In genomic region chr17:7403043-7403901, GRCh38 we compare ENCODE assay signal across 8 cellular contexts. TPM values are rescaled to one million over a fixed set of nuclear protein-coding genes. Genes with fewer than 3 reads are reported as not detected.
DNase-seq lines count a peak whose midpoint lies in the region; ATAC-seq, FAIRE-seq and TF ChIP-seq lines count a peak whose summit lies in the region.

No MANE protein-coding gene starts in this region.

- H2AFZ ChIP-seq in Loucy (ENCODE audit: low read length), result peak overlapping the region; percentile 86

- H3K36me3 ChIP-seq in GM06990 (ENCODE audit: control insufficient read depth, insufficient read depth, low read length) (no peaks in the 10 kb centered on the region), Loucy (ENCODE audit: insufficient read depth, low read length) (no peaks in the 10 kb centered on the region), pancreas (no peaks in the 10 kb centered on the region)

- DNase-seq in GM06990 (ENCODE audit: extremely low read depth, insufficient read length) (no peak), glomerular visceral epithelial cell (ENCODE audit: extremely low spot score) (peak; percentile 77), pancreas (peak in 5 of 6 donors; percentile 50 to 77 (median 66)), GM20000 (ENCODE audit: low spot score) (no peak)
- peak; percentile 38 for DNase-seq in activated CD8-positive, alpha-beta memory T cell treated with anti-CD3 and anti-CD28 coated beads, Interleukin-2, amount 50 U/mL, for 4 hours

- peak overlapping the region; percentile 80 for H3K9ac ChIP-seq in Loucy (ENCODE audit: low read depth, low read length, poor library complexity, severe bottlenecking)

- WGBS in pancreas, 2 donors, result 5 to 8% methylated on average over 22 to 25 of the region's 25 CpGs

- H3K4me1 ChIP-seq in Loucy (ENCODE audit: insufficient read depth, low read length, poor library complexity, severe bottlenecking) (peaks cover 20% of the 10 kb centered on the region), pancreas (peaks cover 2 to 10% (median 8%) of the 10 kb centered on the region in 3 donors)

- H3K79me2 ChIP-seq in Loucy (ENCODE audit: insufficient read depth, low read length), result peaks cover 6% of the 10 kb centered on the region

- FAIRE-seq in pancreas (lab: Jason Lieb, UNC), result no peak

- H3K27me3 ChIP-seq in GM06990 (replicated peaks; ENCODE audit: control insufficient read depth, insufficient read depth, low read length), result no peaks in the 10 kb centered on the region; the same call in 1 of the 2 replicates
- no peaks in the 10 kb centered on the region for H3K27me3 ChIP-seq in Loucy (ENCODE audit: insufficient read depth, low read length, poor library complexity, severe bottlenecking)
- H3K27me3 ChIP-seq in pancreas, result no peaks in the 10 kb centered on the region

- peak overlapping the region; percentile 70 to 88 (median 85) for H3K27ac ChIP-seq in pancreas

- H3K4me3 ChIP-seq in GM06990 (replicated peaks; ENCODE audit: low read depth, low read length), result peak overlapping the region; percentile 93
- peak overlapping the region; percentile 76 for H3K4me3 ChIP-seq in Loucy (ENCODE audit: low read length, poor library complexity, severe bottlenecking)
- H3K4me3 ChIP-seq in pancreas, result peak overlapping the region; percentile 39 to 69 (median 58)

- H3K9me3 ChIP-seq in Loucy (ENCODE audit: insufficient read depth, low read depth, low read length) (no peaks in the 10 kb centered on the region), pancreas (no peaks in the 10 kb centered on the region)

- TF ChIP-seq CTCF in GM06990 (IDR thresholded peaks at IDR 0.05; ENCODE audit: insufficient read depth, low read length, poor library complexity, severe bottlenecking) (no peak), Loucy (conservative IDR thresholded peaks at IDR 0.05; ENCODE audit: low read length) (no peak), pancreas (IDR thresholded peaks at IDR 0.05) (no peak), GM20000 (IDR thresholded peaks at IDR 0.05; ENCODE audit: extremely low read depth, missing control alignments) (no peak)

- H3K9me2 ChIP-seq in Loucy (replicated peaks; ENCODE audit: low read depth, low read length), result no peaks in the 10 kb centered on the region

- ATAC-seq in pancreas (peak; percentile 38 to 56 (median 51)), HG03159 (IDR thresholded peaks at IDR 0.05; ENCODE audit: unreplicated experiment) (no peak), HG02678 (IDR thresholded peaks at IDR 0.05; ENCODE audit: unreplicated experiment) (no peak)

- peak overlapping the region; percentile 86 for H3K4me2 ChIP-seq in Loucy (ENCODE audit: low read depth, low read length, poor library complexity, severe bottlenecking)

- peaks cover 3% of the 10 kb centered on the region for H4K20me1 ChIP-seq in Loucy (ENCODE audit: insufficient read depth, low read length, poor library complexity, severe bottlenecking)

- no peaks in the 10 kb centered on the region for H3F3A ChIP-seq in Loucy (ENCODE audit: low read depth)

- intact Hi-C loops in pancreas (cut with DNase I), result no loop called here

RNA-seq across cellular contexts. Expression of gene TMEM256, which starts 0.6 kb away (rescaled TPM):
- 10 to 100 TPM; 32.8 to 53.5 (median 43.1) TPM for total RNA-seq in pancreas
- polyA plus RNA-seq in pancreas, result 100 to 1,000 TPM in 1 of 2 donors, 10 to 100 TPM in 1; 88.3 to 119 TPM

RNA-seq across cellular contexts. Expression of gene NLGN2, which starts 4.4 kb away (rescaled TPM):
- 1 to 10 TPM; 2.9 to 8.4 (median 4.5) TPM for total RNA-seq in pancreas
- 10 to 100 TPM in 1 of 2 donors, 1 to 10 TPM in 1; 7.4 to 13.7 TPM for polyA plus RNA-seq in pancreas

RNA-seq across cellular contexts. Expression of gene PLSCR3, which starts 8.9 kb away (rescaled TPM):
- 10 to 100 TPM in 2 of 6 donors, 1 to 10 TPM in 4; 6.5 to 15.6 (median 9.0) TPM for total RNA-seq in pancreas
- polyA plus RNA-seq in pancreas, result 10 to 100 TPM; 14.0 to 20.1 TPM

RNA-seq across cellular contexts. Expression of gene SPEM1, which starts 16.9 kb away (rescaled TPM):
- not detected for total RNA-seq in pancreas
- not detected for polyA plus RNA-seq in pancreas

RNA-seq across cellular contexts. Expression of gene SPEM2, which starts 22.1 kb away (rescaled TPM):
- total RNA-seq in pancreas, result not detected
- polyA plus RNA-seq in pancreas, result not detected

Comparison
In these comparisons a context has a peak if more than half of its experiments do, and no peak if none do; other contexts are left out.
1. DNase-seq: peak in activated CD8-positive, alpha-beta memory T cell treated with anti-CD3 and anti-CD28 coated beads, Interleukin-2, amount 50 U/mL, for 4 hours (single experiment), glomerular visceral epithelial cell (single experiment) and pancreas (5 of 6); none in GM06990 (single experiment) and GM20000 (single experiment).
2. ATAC-seq: peak in pancreas (4 of 4); none in HG03159 (single experiment) and HG02678 (single experiment).
3. Peak in every context shown above with its lines, with median percentiles within 50 percentile points of each other: H3K4me3 ChIP-seq.